ENCODE assay signal across 9 cellular contexts in genomic region chrX:12771445-12772069, GRCh38. TPM values are rescaled to one million over a fixed set of nuclear protein-coding genes. Genes with fewer than 3 reads are reported as not detected.
A peak's percentile ranks its signal among the peaks of the same experiment; 100 is the strongest.
DNase-seq lines count a peak whose midpoint lies in the region; ATAC-seq and TF ChIP-seq lines count a peak whose summit lies in the region.
"Had no signal": no experiment of that assay in that cellular context is flagged by ENCODE, and none has a peak within 500 bp of the region (broad histone marks: within the 10 kb centered on the region; RNA-seq: fewer than 3 reads in every experiment).

No MANE protein-coding gene starts in this region.

- BruUV-seq in PC-9 (replicated peaks; lab: Mats Ljungman, UMichigan), result no TSS peak

- peak; percentile 99 for ATAC-seq in HG02885 (IDR thresholded peaks at IDR 0.05; ENCODE audit: poor library complexity, unreplicated experiment)
- ATAC-seq in heart right ventricle, result peak in 5 of 8 donors; percentile 51 to 77 (median 66)

- no peaks in the 10 kb centered on the region for H3F3A ChIP-seq in PC-9 (ENCODE audit: insufficient read depth, low read depth)

- H3K27me3 ChIP-seq in PC-9 (ENCODE audit: insufficient read depth, low read depth), result no peaks in the 10 kb centered on the region
- H3K27me3 ChIP-seq in heart right ventricle, result peaks cover 0 to 74% (median 0%) of the 10 kb centered on the region in 7 donors

- DNase-seq in NCI-H82 (lab: John Stamatoyannopoulos, UW) (peak; percentile 77), NCI-H82 treated with DMSO at 0.1 percent for 48 hours (lab: John Stamatoyannopoulos, UW; ENCODE audit: unreplicated experiment) (no peak), PC-9 (peak in 1 of 2 experiments; percentile 31), heart right ventricle (peak; percentile 3 to 39), NCI-H2171 treated with DMSO at 0.1 percent for 48 hours (lab: John Stamatoyannopoulos, UW) (no peak)
- peak; percentile 88 for DNase-seq in activated effector memory CD4-positive, alpha-beta T cell treated with anti-CD3 and anti-CD28 coated beads, Interleukin-2, amount 50 U/mL, for 16 hours
- DNase-seq in stimulated activated CD4-positive, alpha-beta T cell treated with anti-CD3 and anti-CD28 coated beads, Interleukin-15, amount 100 ng/mL, for 24 hours, result peak; percentile 79

- H2AFZ ChIP-seq in PC-9, result no peak overlapping the region

- POLR2A ChIA-PET in PC-9 (lab: Charles Lee; ENCODE audit: unreplicated experiment), result no interaction called here

- H3K9me3 ChIP-seq in PC-9 (ENCODE audit: insufficient read depth, low read depth), result no peaks in the 10 kb centered on the region
- no peaks in the 10 kb centered on the region for H3K9me3 ChIP-seq in heart right ventricle
- H3K9me3 ChIP-seq: BLaER1 treated with 17β-estradiol and CSF1 and Interleukin-3, amounts not matched to agents 10 nM and 100 nM had no signal

- H3K36me3 ChIP-seq in PC-9 (ENCODE audit: low read depth) (no peaks in the 10 kb centered on the region), heart right ventricle (no peaks in the 10 kb centered on the region)
- H3K36me3 ChIP-seq: BLaER1 treated with 17β-estradiol and CSF1 and Interleukin-3, amounts not matched to agents 10 nM and 100 nM had no signal

- H3K4me3 ChIP-seq in PC-9, result no peak overlapping the region
- H3K4me3 ChIP-seq in heart right ventricle, result no peak overlapping the region
- H3K4me3 ChIP-seq: BLaER1 treated with 17β-estradiol and CSF1 and Interleukin-3, amounts not matched to agents 10 nM and 100 nM had no signal

- CTCF ChIA-PET in PC-9 (lab: Charles Lee), result interaction anchor here (0.6 kb wide), 2 partner anchors 64 to 174 kb away, joined by 4 to 14 read pairs; no protein-coding TSS in a partner anchor

- intact Hi-C loops in PC-9 (cut with micrococcal nuclease; ENCODE audit: unreplicated experiment), result loop anchor here (2.0 to 10.0 kb wide), 2 partner anchors 69 to 1237 kb away; no protein-coding TSS in a partner anchor
- intact Hi-C loops in heart right ventricle (cut with DNase I), result loop anchor here in 1 of 10 donors (5.0 kb wide), 1 partner anchor 689 kb away; no protein-coding TSS in a partner anchor

- H3K27ac ChIP-seq in PC-9 (no peak overlapping the region), heart right ventricle (no peak overlapping the region)
- H3K27ac ChIP-seq: BLaER1 treated with 17β-estradiol and CSF1 and Interleukin-3, amounts not matched to agents 10 nM and 100 nM had no signal

- no peaks in the 10 kb centered on the region for H3K9me2 ChIP-seq in PC-9 (ENCODE audit: insufficient read depth)

- no peaks in the 10 kb centered on the region for H4K20me1 ChIP-seq in PC-9 (ENCODE audit: insufficient read depth)

- peak overlapping the region; percentile 42 for H3K4me2 ChIP-seq in PC-9
- H3K4me2 ChIP-seq: BLaER1 treated with 17β-estradiol and CSF1 and Interleukin-3, amounts not matched to agents 10 nM and 100 nM had no signal

- TF ChIP-seq CTCF in PC-9 (conservative IDR thresholded peaks at IDR 0.05), result peak; percentile 67
- peak in 8 of 9 donors; percentile 16 to 70 (median 47) for TF ChIP-seq CTCF in heart right ventricle (IDR thresholded peaks at IDR 0.05)

- H3K4me1 ChIP-seq in PC-9 (replicated peaks; ENCODE audit: insufficient read depth), result no peaks in the 10 kb centered on the region; the same call in 1 of the 2 replicates
- no peaks in the 10 kb centered on the region for H3K4me1 ChIP-seq in heart right ventricle
- H3K4me1 ChIP-seq: BLaER1 treated with 17β-estradiol and CSF1 and Interleukin-3, amounts not matched to agents 10 nM and 100 nM had no signal

- no peaks in the 10 kb centered on the region for H3K79me2 ChIP-seq in PC-9 (ENCODE audit: low read depth)

- 29 to 31% methylated on average over 22 of the region's 22 CpGs for WGBS in heart right ventricle, 2 donors

RNA-seq across cellular contexts. Expression of gene PRPS2, which starts 19.7 kb away (rescaled TPM):
- total RNA-seq in PC-9 (2021) (72.0 and 107 TPM in 2 replicates), heart right ventricle (1 to 10 TPM; 2.1 to 9.7 (median 3.6) TPM)
- 1 to 10 TPM; 2.7 to 4.0 TPM for polyA plus RNA-seq in heart right ventricle

Comparison
In these comparisons a context has a peak if more than half of its experiments do, and no peak if none do; other contexts are left out.
1. DNase-seq: peak in NCI-H82 (single experiment), activated effector memory CD4-positive, alpha-beta T cell treated with anti-CD3 and anti-CD28 coated beads, Interleukin-2, amount 50 U/mL, for 16 hours (single experiment), heart right ventricle (2 of 2) and stimulated activated CD4-positive, alpha-beta T cell treated with anti-CD3 and anti-CD28 coated beads, Interleukin-15, amount 100 ng/mL, for 24 hours (single experiment); none in NCI-H82 treated with DMSO at 0.1 percent for 48 hours (single experiment) and NCI-H2171 treated with DMSO at 0.1 percent for 48 hours (single experiment).